In genomic region chr2:101351207-101351606, GRCh38 we compare ENCODE assay signal across 26 cellular contexts. TPM values are rescaled to one million over a fixed set of nuclear protein-coding genes. Genes with fewer than 3 reads are reported as not detected.
"Had no signal": no experiment of that assay in that cellular context is flagged by ENCODE, and none has a peak within 500 bp of the region (broad histone marks: within the 10 kb centered on the region; RNA-seq: fewer than 3 reads in every experiment).

No MANE protein-coding gene starts in this region.

- H3K27ac ChIP-seq: colonic mucosa, esophagus squamous epithelium, heart right ventricle, lower lobe of right lung, neutrophil, pancreas, right lobe of liver, testis, tibial artery had no signal

- H3K9me3 ChIP-seq: colonic mucosa, esophagus squamous epithelium, heart right ventricle, lower lobe of right lung, neutrophil, pancreas, right lobe of liver, testis, tibial artery had no signal

- H3K27me3 ChIP-seq: colonic mucosa, esophagus squamous epithelium, heart right ventricle, neutrophil, pancreas, right lobe of liver, testis had no signal

- H3K36me3 ChIP-seq: colonic mucosa, esophagus squamous epithelium, heart right ventricle, lower lobe of right lung, neutrophil, pancreas, right lobe of liver, tibial artery had no signal

- H3K4me3 ChIP-seq: colonic mucosa, esophagus squamous epithelium, heart right ventricle, lower lobe of right lung, pancreas, right lobe of liver, testis, tibial artery had no signal

- ATAC-seq: heart right ventricle; left ventricle myocardium superior; lower lobe of right lung; natural killer cell; pancreas; right lobe of liver; stimulated activated naive CD8-positive, alpha-beta T cell treated with anti-CD3 and anti-CD28 coated beads, Interleukin-15, amount 100 ng/mL, for 72 hours had no signal

- DNase-seq: colonic mucosa; effector memory CD4-positive, alpha-beta T cell; erythroblast; esophagus squamous epithelium; foreskin melanocyte; glutamatergic neuron; heart right ventricle; immature natural killer cell; islet precursor cell; kidney glomerular epithelial cell; left ventricle myocardium superior; lower lobe of right lung; natural killer cell; pancreas; right lobe of liver; small intestine; stimulated activated CD4-positive, alpha-beta T cell treated with anti-CD3 and anti-CD28 coated beads, Interleukin-15, amount 100 ng/mL, for 24 hours; stimulated activated CD4-positive, alpha-beta T cell treated with anti-CD3 and anti-CD28 coated beads, Interleukin-2, amount 100 ng/mL, for 48 hours; stimulated activated CD8-positive, alpha-beta memory T cell treated with anti-CD3 and anti-CD28 coated beads, Interleukin-4, amount 100 ng/mL, for 48 hours; stimulated activated naive CD4-positive, alpha-beta T cell; stimulated activated naive CD8-positive, alpha-beta T cell treated with anti-CD3 and anti-CD28 coated beads, Interleukin-15, amount 100 ng/mL, for 72 hours; testis; tibial artery had no signal

- H3K4me1 ChIP-seq: colonic mucosa, esophagus squamous epithelium, heart right ventricle, lower lobe of right lung, pancreas, right lobe of liver, testis, tibial artery had no signal

RNA-seq across cellular contexts. Expression of gene CREG2, which starts 36.1 kb away (rescaled TPM):
- total RNA-seq: left ventricle myocardium superior, lower lobe of right lung, mononuclear cell, natural killer cell, posterior vena cava had no signal
